25 cellular contexts compared by ENCODE assay signal in genomic region chr11:2916892-2917645, GRCh38. TPM values are rescaled to one million over a fixed set of nuclear protein-coding genes. Genes with fewer than 3 reads are reported as not detected.
"Had no signal": no experiment of that assay in that cellular context is flagged by ENCODE, and none has a peak within 500 bp of the region (broad histone marks: within the 10 kb centered on the region; RNA-seq: fewer than 3 reads in every experiment).

No MANE protein-coding gene starts in this region.

- H2AFZ ChIP-seq: hepatocyte had no signal

- H3K36me3 ChIP-seq: esophagus muscularis mucosa, gastroesophageal sphincter, heart left ventricle, lower lobe of right lung, ovary, tibial artery had no signal

- H3K4me2 ChIP-seq: hepatocyte had no signal

- H3K27me3 ChIP-seq: foreskin keratinocyte, gastroesophageal sphincter, heart left ventricle, hepatocyte, ovary, testis had no signal

- H3K4me3 ChIP-seq: coronary artery, esophagus muscularis mucosa, gastroesophageal sphincter, heart left ventricle, hepatocyte, lower lobe of right lung, ovary, psoas muscle, testis, tibial artery had no signal

- H3K9me3 ChIP-seq: esophagus muscularis mucosa, gastroesophageal sphincter, heart left ventricle, lower lobe of right lung, ovary, psoas muscle, testis, tibial artery had no signal

- ATAC-seq: foreskin keratinocyte; gastroesophageal sphincter; heart left ventricle; left ventricle myocardium superior; lower lobe of right lung; psoas muscle; sciatic nerve; stimulated activated memory B cell treated with anti-CD40 and anti-IgM and Interleukin-4, amounts not matched to agents 10 μg/mL and 1 μg/mL and 100 μg/mL, for 72 hours; stimulated activated naive CD8-positive, alpha-beta T cell treated with anti-CD3 and anti-CD28 coated beads, Interleukin-15, Interleukin-2, amounts not matched to agents 100 U/mL and 50 U/mL, for 24 hours had no signal

- H3K4me1 ChIP-seq: gastroesophageal sphincter, psoas muscle, testis had no signal

- DNase-seq: dermis blood vessel endothelial cell; effector memory CD4-positive, alpha-beta T cell; foreskin keratinocyte; heart left ventricle; immature natural killer cell; islet precursor cell; left ventricle myocardium superior; lower lobe of right lung; occipital lobe; ovary; posterior cingulate gyrus; psoas muscle; stimulated activated CD4-positive, alpha-beta T cell treated with anti-CD3 and anti-CD28 coated beads, Interleukin-2, amount 100 ng/mL, for 24 hours; stimulated activated CD4-positive, alpha-beta T cell treated with anti-CD3 and anti-CD28 coated beads, Interleukin-4, amount 100 ng/mL, for 24 hours; stimulated activated naive CD8-positive, alpha-beta T cell treated with anti-CD3 and anti-CD28 coated beads, Interleukin-15, Interleukin-2, amounts not matched to agents 100 U/mL and 50 U/mL, for 24 hours; substantia nigra; testis; tibial artery had no signal

- H3K27ac ChIP-seq: coronary artery, esophagus muscularis mucosa, foreskin keratinocyte, gastroesophageal sphincter, heart left ventricle, hepatocyte, lower lobe of right lung, ovary, psoas muscle, testis, tibial artery had no signal

RNA-seq across cellular contexts. Expression of gene PHLDA2, which starts 12.2 kb away (rescaled TPM):
- total RNA-seq: occipital lobe, skeletal muscle tissue had no signal
